25 cellular contexts compared by ENCODE assay signal in the genomic region with DNA sequence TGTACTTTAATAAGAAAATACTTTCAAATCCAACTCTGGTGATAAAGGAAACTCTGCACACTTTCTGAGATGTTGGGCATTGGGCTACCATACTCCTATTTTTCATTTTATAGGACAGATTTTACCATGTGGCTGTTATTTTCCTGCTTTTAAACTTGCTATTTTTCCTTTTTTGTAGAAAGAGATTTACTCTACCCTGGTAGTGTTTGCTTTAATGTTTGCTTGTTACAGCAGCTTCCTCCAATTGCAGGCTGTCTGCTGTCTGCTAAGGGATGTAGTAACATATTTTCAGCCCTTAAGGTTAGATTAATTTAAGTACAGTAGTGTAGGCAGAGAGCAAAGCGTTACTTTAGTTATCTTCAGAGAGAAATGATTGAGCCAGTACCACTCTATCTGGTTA.
"Had no signal": no experiment of that assay in that cellular context is flagged by ENCODE, and none has a peak within 500 bp of the region (broad histone marks: within the 10 kb centered on the region; RNA-seq: fewer than 3 reads in every experiment).

No MANE protein-coding gene starts in this region.

- H3K4me3 Mint-ChIP-seq: activated CD8-positive, alpha-beta memory T cell treated with anti-CD3 and anti-CD28 coated beads, Interleukin-2, amount 10 ng/mL, durations not matched to agents 7 days and 5 days; activated CD8-positive, alpha-beta T cell treated with anti-CD3 and anti-CD28 coated beads, Interleukin-2, amount 10 ng/mL, durations not matched to agents 7 days and 5 days; activated naive CD8-positive, alpha-beta T cell treated with anti-CD3 and anti-CD28 coated beads, Interleukin-2, amount 10 ng/mL, durations not matched to agents 7 days and 5 days; endodermal cell; neural crest cell; stimulated activated effector memory CD8-positive, alpha-beta T cell treated with anti-CD3 and anti-CD28 coated beads, Interleukin-12 subunit alpha, Interleukin-12 subunit beta, amount 100 ng/mL, for 72 hours; stimulated activated naive CD8-positive, alpha-beta T cell treated with anti-CD3 and anti-CD28 coated beads, Interleukin-15, Interleukin-2, amounts not matched to agents 100 ng/mL and 50 ng/mL, for 24 hours had no signal

- H3K9me3 ChIP-seq: heart left ventricle, SK-N-SH, thoracic aorta had no signal

- H3K4me3 ChIP-seq: heart left ventricle, skin epidermis, thoracic aorta had no signal

- H3K27ac ChIP-seq: brain microvascular endothelial cell, heart left ventricle, skin epidermis, thoracic aorta had no signal

- H3K9me3 Mint-ChIP-seq: activated naive CD8-positive, alpha-beta T cell treated with anti-CD3 and anti-CD28 coated beads, Interleukin-2, amount 10 ng/mL, durations not matched to agents 7 days and 5 days; endodermal cell; naive thymus-derived CD8-positive, alpha-beta T cell; neural crest cell; stimulated activated effector memory CD8-positive, alpha-beta T cell treated with anti-CD3 and anti-CD28 coated beads, Interleukin-12 subunit alpha, Interleukin-12 subunit beta, amount 100 ng/mL, for 72 hours; stimulated activated naive CD8-positive, alpha-beta T cell treated with anti-CD3 and anti-CD28 coated beads, Interleukin-15, Interleukin-2, amounts not matched to agents 100 ng/mL and 50 ng/mL, for 24 hours had no signal

- H3K27me3 ChIP-seq: brain microvascular endothelial cell, heart left ventricle had no signal

- ATAC-seq: activated CD8-positive, alpha-beta memory T cell treated with anti-CD3 and anti-CD28 coated beads, Interleukin-2, amount 10 ng/mL, durations not matched to agents 7 days and 5 days; activated CD8-positive, alpha-beta T cell treated with anti-CD3 and anti-CD28 coated beads, Interleukin-2, amount 10 ng/mL, durations not matched to agents 7 days and 5 days; esophagus mucosa; heart left ventricle; naive thymus-derived CD8-positive, alpha-beta T cell; sciatic nerve; stimulated activated effector memory CD8-positive, alpha-beta T cell treated with anti-CD3 and anti-CD28 coated beads, Interleukin-12 subunit alpha, Interleukin-12 subunit beta, amount 100 ng/mL, for 72 hours had no signal

- H3K27ac Mint-ChIP-seq: activated CD8-positive, alpha-beta memory T cell treated with anti-CD3 and anti-CD28 coated beads, Interleukin-2, amount 10 ng/mL, durations not matched to agents 7 days and 5 days; activated CD8-positive, alpha-beta T cell treated with anti-CD3 and anti-CD28 coated beads, Interleukin-2, amount 10 ng/mL, durations not matched to agents 7 days and 5 days; activated naive CD8-positive, alpha-beta T cell treated with anti-CD3 and anti-CD28 coated beads, Interleukin-2, amount 10 ng/mL, durations not matched to agents 7 days and 5 days; endodermal cell; stimulated activated effector memory CD8-positive, alpha-beta T cell treated with anti-CD3 and anti-CD28 coated beads, Interleukin-12 subunit alpha, Interleukin-12 subunit beta, amount 100 ng/mL, for 72 hours; stimulated activated naive CD8-positive, alpha-beta T cell treated with anti-CD3 and anti-CD28 coated beads, Interleukin-15, Interleukin-2, amounts not matched to agents 100 ng/mL and 50 ng/mL, for 24 hours had no signal

- H3K27me3 Mint-ChIP-seq: activated CD8-positive, alpha-beta memory T cell treated with anti-CD3 and anti-CD28 coated beads, Interleukin-2, amount 10 ng/mL, durations not matched to agents 7 days and 5 days; activated naive CD8-positive, alpha-beta T cell treated with anti-CD3 and anti-CD28 coated beads, Interleukin-2, amount 10 ng/mL, durations not matched to agents 7 days and 5 days; naive thymus-derived CD8-positive, alpha-beta T cell; stimulated activated naive CD8-positive, alpha-beta T cell treated with anti-CD3 and anti-CD28 coated beads, Interleukin-15, Interleukin-2, amounts not matched to agents 100 ng/mL and 50 ng/mL, for 24 hours had no signal

- DNase-seq: activated CD8-positive, alpha-beta memory T cell treated with anti-CD3 and anti-CD28 coated beads, Interleukin-2, amount 10 ng/mL, durations not matched to agents 7 days and 5 days; activated CD8-positive, alpha-beta T cell treated with anti-CD3 and anti-CD28 coated beads, Interleukin-2, amount 10 ng/mL, durations not matched to agents 7 days and 5 days; activated gamma-delta T cell; activated naive CD8-positive, alpha-beta T cell treated with anti-CD3 and anti-CD28 coated beads, Interleukin-2, amount 10 ng/mL, durations not matched to agents 7 days and 5 days; brain microvascular endothelial cell; caudate nucleus; cortex of kidney; endodermal cell; foreskin fibroblast; heart left ventricle; hypothalamus; midbrain; naive thymus-derived CD8-positive, alpha-beta T cell; SK-N-SH; stimulated activated CD4-positive, alpha-beta T cell treated with anti-CD3 and anti-CD28 coated beads, Interleukin-4, amount 100 ng/mL, for 24 hours; SW 1271; T-helper 2 cell; trophoblast cell had no signal

- H3K4me1 Mint-ChIP-seq: endodermal cell; neural crest cell; stimulated activated effector memory CD8-positive, alpha-beta T cell treated with anti-CD3 and anti-CD28 coated beads, Interleukin-12 subunit alpha, Interleukin-12 subunit beta, amount 100 ng/mL, for 72 hours had no signal

- H3K36me3 Mint-ChIP-seq: stimulated activated effector memory CD8-positive, alpha-beta T cell treated with anti-CD3 and anti-CD28 coated beads, Interleukin-12 subunit alpha, Interleukin-12 subunit beta, amount 100 ng/mL, for 72 hours had no signal
